8 cellular contexts compared by ENCODE assay signal in the genomic region with DNA sequence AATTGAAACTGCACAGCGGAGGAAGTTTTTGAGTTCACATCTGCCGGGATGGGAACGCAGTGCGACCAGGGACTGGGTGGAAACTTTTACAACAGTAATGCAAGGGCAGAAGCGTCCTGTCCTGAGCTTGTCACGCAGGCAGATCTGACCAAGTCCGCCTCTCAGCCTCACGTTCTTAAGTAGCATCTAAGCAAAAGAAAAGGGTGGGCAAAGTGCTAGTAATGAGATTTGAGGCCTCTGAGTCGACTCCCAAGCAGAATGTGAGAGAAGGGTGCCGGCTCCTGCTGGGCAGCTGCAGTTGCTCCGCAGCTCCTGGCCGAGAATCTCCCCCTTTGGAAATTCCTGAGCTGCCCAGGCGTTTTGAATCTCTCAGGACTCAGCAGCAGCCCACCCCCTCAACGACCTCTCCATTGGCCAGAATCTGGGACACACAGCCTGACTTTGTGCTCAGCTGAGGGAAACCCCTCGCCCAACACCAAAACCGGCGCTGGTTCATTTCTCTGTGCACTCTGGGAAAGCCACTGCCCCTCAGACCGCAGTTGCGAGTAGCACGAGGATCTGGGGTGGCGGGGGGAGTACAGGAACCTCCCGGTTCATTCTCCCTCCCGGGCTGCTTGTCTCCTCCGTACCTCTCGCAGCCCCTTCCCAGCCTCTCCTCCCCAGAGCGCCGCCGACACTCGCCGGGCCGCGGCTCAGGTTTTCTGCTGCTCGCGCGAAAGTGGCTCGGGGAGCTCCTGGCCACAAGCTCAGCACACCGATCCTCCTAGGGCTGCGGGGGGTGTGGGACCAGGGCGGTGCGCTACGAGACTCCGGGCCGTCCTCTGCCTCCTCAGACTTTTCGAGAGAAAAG. TPM values are rescaled to one million over a fixed set of nuclear protein-coding genes. Genes with fewer than 3 reads are reported as not detected.
DNase-seq lines count a peak whose midpoint lies in the region; ATAC-seq and TF ChIP-seq lines count a peak whose summit lies in the region.

No MANE protein-coding gene starts in this region.

- peaks cover 22 to 32% of the 10 kb centered on the region in 2 experiments for H3K4me1 ChIP-seq in neutrophil (ENCODE audit: control insufficient read depth in 1 of 2, insufficient read depth in 1 of 2, low read depth in 1 of 2, low read length in 1 of 2)
- peaks cover 9 to 40% (median 23%) of the 10 kb centered on the region in 4 donors for H3K4me1 ChIP-seq in upper lobe of left lung

- H3K27ac ChIP-seq in neutrophil: no peak overlapping the region
- H3K27ac ChIP-seq in upper lobe of left lung: peak overlapping the region; percentile 89 to 97 (median 94)

- H3K27me3 ChIP-seq in neutrophil (peaks cover 83% of the 10 kb centered on the region), upper lobe of left lung (no peaks in the 10 kb centered on the region)

- H3K9me3 ChIP-seq in neutrophil: no peaks in the 10 kb centered on the region
- H3K9me3 ChIP-seq in upper lobe of left lung: no peaks in the 10 kb centered on the region

- DNase-seq in NCI-H69 (lab: John Stamatoyannopoulos, UW): peak; percentile 52
- DNase-seq in activated T-helper 1 cell treated with anti-CD3 and anti-CD28 coated beads, Interleukin-2, amount 50 U/mL, for 16 hours (ENCODE audit: low read depth in 1 of 2, low spot score in 1 of 2): peak; percentile 47 to 54
- DNase-seq in fibroblast of villous mesenchyme (ENCODE audit: low read depth): peak; percentile 24
- peak; percentile 49 to 88 for DNase-seq in upper lobe of left lung
- no peak for DNase-seq in cerebellar nuclear complex (lab: John Stamatoyannopoulos, UW)

- peak overlapping the region; percentile 70 for H3K4me3 ChIP-seq in fibroblast of villous mesenchyme (ENCODE audit: low read depth, low read length)
- H3K4me3 ChIP-seq in neutrophil (ENCODE audit: low read depth in 1 of 2, low read length in 1 of 2): peak overlapping the region; percentile 43 to 49
- peak overlapping the region; percentile 60 to 78 (median 62) for H3K4me3 ChIP-seq in upper lobe of left lung

- WGBS in upper lobe of left lung, 2 donors: 1 to 3% methylated on average over 21 to 44 of the region's 44 CpGs

- ATAC-seq in GM18499 (IDR thresholded peaks at IDR 0.05; ENCODE audit: insufficient read depth, unreplicated experiment) (peak; percentile 77), HG02571 (IDR thresholded peaks at IDR 0.05; ENCODE audit: unreplicated experiment) (peak; percentile 54), upper lobe of left lung (ENCODE audit: low FRiP score in 2 of 2) (peak; percentile 54)

- H3K36me3 ChIP-seq in neutrophil (no peaks in the 10 kb centered on the region), upper lobe of left lung (peaks cover 0 to 10% (median 3%) of the 10 kb centered on the region in 4 donors)

- no peak for TF ChIP-seq POLR2A in upper lobe of left lung (IDR thresholded peaks at IDR 0.05)

- no peak for TF ChIP-seq CTCF in fibroblast of villous mesenchyme (IDR thresholded peaks at IDR 0.05; ENCODE audit: insufficient read depth, low read depth, low read length)
- TF ChIP-seq CTCF in neutrophil (IDR thresholded peaks at IDR 0.05): no peak
- TF ChIP-seq CTCF in upper lobe of left lung (IDR thresholded peaks at IDR 0.05): no peak

- TF ChIP-seq EP300 in upper lobe of left lung (IDR thresholded peaks at IDR 0.05): no peak

RNA-seq across cellular contexts. Expression of a gene that starts 0.9 kb away (rescaled TPM):
- total RNA-seq in fibroblast of villous mesenchyme: 9.9 and 12.9 TPM in 2 replicates
- total RNA-seq in upper lobe of left lung: 100 to 1,000 TPM in 1 of 6 donors, 10 to 100 TPM in 5; 18.9 to 130 (median 76.5) TPM

Comparison
In these comparisons a context has a peak if more than half of its experiments do, and no peak if none do; other contexts are left out.
1. DNase-seq: peak in NCI-H69 (single experiment), activated T-helper 1 cell treated with anti-CD3 and anti-CD28 coated beads, Interleukin-2, amount 50 U/mL, for 16 hours (2 of 2), fibroblast of villous mesenchyme (single experiment) and upper lobe of left lung (2 of 2); none in cerebellar nuclear complex (0 of 2).
2. Peak in every context shown above with its lines, with median percentiles within 50 percentile points of each other: ATAC-seq and H3K4me3 ChIP-seq.